ENCODE assay signal across 8 cellular contexts in the genomic region with DNA sequence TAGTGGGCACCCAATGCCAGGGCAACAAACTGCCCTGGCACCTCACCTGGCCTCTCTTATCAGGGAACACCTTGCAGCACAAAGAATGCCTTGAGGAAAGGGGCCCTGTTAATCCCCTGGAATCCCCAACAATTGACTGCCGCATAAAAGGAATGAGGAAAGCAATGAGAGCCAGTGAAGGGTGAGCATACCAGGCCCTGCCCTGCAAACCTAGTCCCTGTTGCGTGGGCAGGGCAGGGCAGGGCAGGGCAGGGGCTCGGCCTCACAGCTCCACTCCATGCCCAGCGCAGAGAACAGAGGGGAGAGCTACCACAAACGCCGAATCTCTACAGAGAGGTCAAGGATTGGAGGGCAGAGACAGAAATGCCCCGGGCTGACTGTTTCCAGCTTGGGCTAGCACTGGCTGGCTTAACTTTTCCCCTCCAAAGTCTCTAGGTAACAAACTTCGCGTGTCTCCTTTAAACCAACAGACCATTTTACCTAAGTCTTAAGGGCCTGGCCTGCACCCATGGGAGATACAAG. TPM values are rescaled to one million over a fixed set of nuclear protein-coding genes. Genes with fewer than 3 reads are reported as not detected.
DNase-seq lines count a peak whose midpoint lies in the region; ATAC-seq and TF ChIP-seq lines count a peak whose summit lies in the region.

No MANE protein-coding gene starts in this region.

- H2AFZ ChIP-seq in Karpas-422 (ENCODE audit: low read length) = no peak overlapping the region

- peak overlapping the region; percentile 67 for H3K4me3 ChIP-seq in CD8-positive, alpha-beta T cell (ENCODE audit: low read depth, low read length)
- H3K4me3 ChIP-seq in Karpas-422 (ENCODE audit: low read length) (peak overlapping the region; percentile 78), brain microvascular endothelial cell (ENCODE audit: low read depth, low read length) (peak overlapping the region; percentile 77), suprapubic skin (peak overlapping the region; percentile 98)

- H3K4me1 Mint-ChIP-seq in CD8-positive, alpha-beta T cell (ENCODE audit: low read depth) = peaks cover 66% of the 10 kb centered on the region

- peaks cover 27% of the 10 kb centered on the region for H3K36me3 Mint-ChIP-seq in CD8-positive, alpha-beta T cell

- no peak for TF ChIP-seq POLR2A in suprapubic skin (IDR thresholded peaks at IDR 0.05)

- no peaks in the 10 kb centered on the region for H3K27me3 Mint-ChIP-seq in CD8-positive, alpha-beta T cell (ENCODE audit: low read depth)

- peaks cover 57% of the 10 kb centered on the region for H3K4me1 ChIP-seq in CD8-positive, alpha-beta T cell (ENCODE audit: insufficient read depth, low read length)
- H3K4me1 ChIP-seq in Karpas-422 (ENCODE audit: low read length) (peaks cover 34% of the 10 kb centered on the region), suprapubic skin (peaks cover 79% of the 10 kb centered on the region)

- H3K9ac ChIP-seq in Karpas-422 (ENCODE audit: low read length) = peak overlapping the region; percentile 94

- H3K9me2 ChIP-seq in Karpas-422 (replicated peaks; ENCODE audit: insufficient read depth, low read length) = no peaks in the 10 kb centered on the region

- H3K4me3 Mint-ChIP-seq in CD8-positive, alpha-beta T cell = peak overlapping the region; percentile 96

- peak overlapping the region; percentile 94 for H3K27ac Mint-ChIP-seq in CD8-positive, alpha-beta T cell

- H4K20me1 ChIP-seq in Karpas-422 (ENCODE audit: insufficient read depth, low read depth, low read length) = peaks cover 6% of the 10 kb centered on the region; the same call in 1 of the 2 replicates

- H3K9me3 ChIP-seq in CD8-positive, alpha-beta T cell (ENCODE audit: low read length) = no peaks in the 10 kb centered on the region
- no peaks in the 10 kb centered on the region for H3K9me3 ChIP-seq in Karpas-422 (ENCODE audit: low read length)
- H3K9me3 ChIP-seq in suprapubic skin = no peaks in the 10 kb centered on the region

- intact Hi-C loops in CD8-positive, alpha-beta T cell (cut with DNase I, micrococcal nuclease) = loop anchor here (5.0 to 10.0 kb wide), 6 partner anchors 37 to 759 kb away; partner anchors contain the start of genes TSPAN14 (in 2 of the 2), ZCCHC24 (in 2 of the 2) and NUTM2E (in 1 of the 2)
- intact Hi-C loops in left colon (cut with DNase I, micrococcal nuclease) = loop anchor here in 1 of 2 donors (10.0 kb wide), 1 partner anchor 49 kb away; no protein-coding TSS in a partner anchor

- in situ Hi-C loops in brain microvascular endothelial cell (cut with HindIII; ENCODE audit: low pct_ligation_motif_present, low sequenced_read_pairs) = no loop called here

- H3K79me2 ChIP-seq in Karpas-422 (ENCODE audit: low read length) = peaks cover 60% of the 10 kb centered on the region

- POLR2A ChIA-PET in CD8-positive, alpha-beta T cell (lab: Charles Lee) = interaction anchor here (1.0 to 5.6 kb wide), 4 partner anchors 13 to 60 kb away, joined by 3 to 71 read pairs (median 10); no protein-coding TSS in a partner anchor

- WGBS in suprapubic skin = 12% methylated on average over 9 of the region's 9 CpGs

- no peaks in the 10 kb centered on the region for H3K27me3 ChIP-seq in CD8-positive, alpha-beta T cell (ENCODE audit: insufficient read depth, low read length)
- H3K27me3 ChIP-seq in Karpas-422 (ENCODE audit: low read length) (no peaks in the 10 kb centered on the region), brain microvascular endothelial cell (replicated peaks) (no peaks in the 10 kb centered on the region), suprapubic skin (no peaks in the 10 kb centered on the region)

- H3K36me3 ChIP-seq in CD8-positive, alpha-beta T cell (ENCODE audit: insufficient read depth, low read length) = no peaks in the 10 kb centered on the region
- no peaks in the 10 kb centered on the region for H3K36me3 ChIP-seq in Karpas-422 (ENCODE audit: insufficient read depth, low read length)
- no peaks in the 10 kb centered on the region for H3K36me3 ChIP-seq in brain microvascular endothelial cell (replicated peaks)
- no peaks in the 10 kb centered on the region for H3K36me3 ChIP-seq in suprapubic skin

- no peak for TF ChIP-seq CTCF in CD8-positive, alpha-beta T cell (IDR thresholded peaks at IDR 0.05)
- TF ChIP-seq CTCF in brain microvascular endothelial cell (IDR thresholded peaks at IDR 0.05; ENCODE audit: low read depth, low read length, missing control alignments) (no peak), suprapubic skin (IDR thresholded peaks at IDR 0.05) (no peak)

- CTCF ChIA-PET in CD8-positive, alpha-beta T cell (lab: Charles Lee) = interaction anchor here (0.8 to 5.2 kb wide), 11 partner anchors 10 to 64 kb away, joined by 3 to 53 read pairs (median 5); no protein-coding TSS in a partner anchor

- no peak for DNase-seq in CD8-positive, alpha-beta T cell
- peak; percentile 57 for DNase-seq in Karpas-422
- no peak for DNase-seq in brain microvascular endothelial cell
- peak; percentile 80 to 83 for DNase-seq in left colon
- DNase-seq in suprapubic skin (ENCODE audit: low spot score in 2 of 2) = no peak
- no peak for DNase-seq in SKM-1 treated with dmso at 0.1 percent for 144 hours (lab: John Stamatoyannopoulos, UW; ENCODE audit: unreplicated experiment)

- ATAC-seq in CD8-positive, alpha-beta T cell = no peak
- ATAC-seq in left colon (peak; percentile 64), HG02970 (IDR thresholded peaks at IDR 0.05; ENCODE audit: low FRiP score, unreplicated experiment) (no peak), HG03520 (IDR thresholded peaks at IDR 0.05; ENCODE audit: unreplicated experiment) (no peak)

- peak overlapping the region; percentile 69 for H3K4me2 ChIP-seq in Karpas-422 (ENCODE audit: low read depth, low read length, poor library complexity, severe bottlenecking)

- H3K9me3 Mint-ChIP-seq in CD8-positive, alpha-beta T cell = no peaks in the 10 kb centered on the region

- TF ChIP-seq EP300 in suprapubic skin (IDR thresholded peaks at IDR 0.05) = no peak

- peak overlapping the region; percentile 72 for H3K27ac ChIP-seq in CD8-positive, alpha-beta T cell (ENCODE audit: low read depth, low read length)
- H3K27ac ChIP-seq in Karpas-422 (ENCODE audit: low read length) = peak overlapping the region; percentile 19
- H3K27ac ChIP-seq in brain microvascular endothelial cell = peak overlapping the region; percentile 98
- peak overlapping the region; percentile 100 for H3K27ac ChIP-seq in suprapubic skin

RNA-seq across cellular contexts. Expression of gene ANXA11, which starts 1.1 kb away (rescaled TPM):
- 100 to 1,000 TPM; 136 to 141 TPM for total RNA-seq in CD8-positive, alpha-beta T cell
- total RNA-seq in Karpas-422 (2014; rRNA removed; shearing (Covaris generic); ENCODE audit: low replicate concordance) = 56.0 and 88.2 TPM in 2 replicates
- total RNA-seq in left colon = 100 to 1,000 TPM; 384 to 427 TPM
- total RNA-seq in suprapubic skin = 100 to 1,000 TPM in 1 of 4 donors, 10 to 100 TPM in 3; 85.1 to 103 (median 87.3) TPM

Comparison
In these comparisons a context has a peak if more than half of its experiments do, and no peak if none do; other contexts are left out.
1. DNase-seq: peak in Karpas-422 (single experiment) and left colon (2 of 2); none in CD8-positive, alpha-beta T cell (0 of 7), brain microvascular endothelial cell (single experiment), suprapubic skin (0 of 2) and SKM-1 treated with dmso at 0.1 percent for 144 hours (single experiment).
2. H3K27ac ChIP-seq: peak in every context shown above with its lines; median percentile 100 in suprapubic skin; 98 in brain microvascular endothelial cell; 72 in CD8-positive, alpha-beta T cell; 19 in Karpas-422.
3. Peak in every context shown above with its lines, with median percentiles within 50 percentile points of each other: H3K4me3 ChIP-seq.